Comparison of ENCODE assay signal across 3 cellular contexts in genomic region chr20:4043329-4043728, GRCh38.
TF ChIP-seq lines count a peak whose summit lies in the region.

No MANE protein-coding gene starts in this region.

TF ChIP-seq in HepG2, 621 proteins besides CTCF, POLR2A, EP300 and RAD21:
- TF ChIP-seq AKNA (CRISPR knock-in tag; IDR thresholded peaks at IDR 0.05; ENCODE audit: borderline replicate concordance) (no peak), ZKSCAN1 (IDR thresholded peaks at IDR 0.05; ENCODE audit: low read length) (peak; percentile 75), CC2D1A (CRISPR knock-in tag; IDR thresholded peaks at IDR 0.05) (no peak), ZBTB7A (CRISPR knock-in tag; IDR thresholded peaks at IDR 0.05) (no peak), MAFK (conservative IDR thresholded peaks at IDR 0.05 in 1 of 2, IDR thresholded peaks at IDR 0.05 in 1 of 2; ENCODE audit: low read length in 2 of 2) (peak; percentile 95 to 97), MAFF (IDR thresholded peaks at IDR 0.05; ENCODE audit: low read depth, low read length) (peak; percentile 95), IKZF1 (IDR thresholded peaks at IDR 0.05) (no peak), FOXA3 (CRISPR knock-in tag; IDR thresholded peaks at IDR 0.05) (no peak)

TF ChIP-seq in IMR-90, 13 proteins besides CTCF, POLR2A, EP300 and RAD21:
- TF ChIP-seq RCOR1 (IDR thresholded peaks at IDR 0.05; ENCODE audit: insufficient replicate concordance, low read length) (no peak), RFX5 (IDR thresholded peaks at IDR 0.05; ENCODE audit: low read depth, low read length) (no peak), MAFK (IDR thresholded peaks at IDR 0.05; ENCODE audit: low read depth, low read length) (peak; percentile 93), ELK1 (IDR thresholded peaks at IDR 0.05; ENCODE audit: borderline replicate concordance, low read depth, low read length) (no peak), CHD1 (IDR thresholded peaks at IDR 0.05; ENCODE audit: low read depth, low read length) (no peak), SMC3 (IDR thresholded peaks at IDR 0.05; ENCODE audit: low read depth, low read length) (no peak), BHLHE40 (IDR thresholded peaks at IDR 0.05; ENCODE audit: low read depth, low read length) (no peak)

TF ChIP-seq in K562, 482 proteins besides CTCF, POLR2A, EP300 and RAD21:
- peak; percentile 32 for TF ChIP-seq MAFG (tag; conservative IDR thresholded peaks at IDR 0.05)
- no peak for TF ChIP-seq XRCC4 (IDR thresholded peaks at IDR 0.05; ENCODE audit: extremely low read depth, insufficient read depth, insufficient read length)
- TF ChIP-seq MAFF (IDR thresholded peaks at IDR 0.05; ENCODE audit: low read length) = peak; percentile 72
- no peak for TF ChIP-seq TRIM25 (IDR thresholded peaks at IDR 0.05; ENCODE audit: borderline replicate concordance)
- peak; percentile 68 for TF ChIP-seq ZNF316 (IDR thresholded peaks at IDR 0.05)
- peak; percentile 85 for TF ChIP-seq ZKSCAN1 (IDR thresholded peaks at IDR 0.05; ENCODE audit: low read depth, low read length)
- TF ChIP-seq C11orf30 (IDR thresholded peaks at IDR 0.05; ENCODE audit: low read depth) = peak; percentile 67
- peak; percentile 77 for TF ChIP-seq MAFK (IDR thresholded peaks at IDR 0.05; ENCODE audit: low read length)
